ENCODE assay signal across 21 cellular contexts in the genomic region with DNA sequence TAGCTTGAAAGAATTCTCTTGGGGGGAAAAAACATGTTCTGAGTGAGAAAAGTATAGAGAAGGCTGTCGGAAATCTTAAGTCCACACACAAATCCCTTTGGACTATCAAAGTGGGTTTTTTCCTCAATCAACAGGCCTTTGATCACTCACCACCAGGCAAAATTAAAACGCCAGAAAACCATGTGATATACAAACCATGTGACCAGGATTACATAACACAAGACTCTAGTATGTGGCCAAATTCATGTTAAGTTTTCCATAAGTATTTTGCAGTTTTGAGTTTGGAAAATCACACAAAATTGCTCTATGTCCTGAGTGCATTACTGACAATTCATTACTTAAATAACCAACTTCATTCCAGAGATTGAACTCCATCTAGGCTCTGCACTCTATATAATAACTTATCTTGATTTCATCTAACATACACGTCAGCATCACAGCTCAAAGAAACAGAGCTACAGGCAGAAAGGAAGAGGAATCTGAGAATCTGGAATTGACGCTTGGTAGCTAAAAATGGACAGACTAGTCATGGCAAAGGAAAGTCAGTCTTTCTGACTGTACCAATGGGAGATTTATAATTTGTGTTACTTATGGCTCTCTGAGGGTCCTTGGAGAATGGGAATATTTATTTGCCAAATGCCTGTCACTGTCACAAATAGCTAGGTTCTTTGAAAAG.
"Had no signal": no experiment of that assay in that cellular context is flagged by ENCODE, and none has a peak within 500 bp of the region (broad histone marks: within the 10 kb centered on the region; RNA-seq: fewer than 3 reads in every experiment).

No MANE protein-coding gene starts in this region.

- ATAC-seq: right cardiac atrium had no signal

- H3K36me3 ChIP-seq: left ventricle myocardium inferior, lower lobe of right lung, pancreas, suprapubic skin, thyroid gland, uterus had no signal

- H3K27me3 ChIP-seq: foreskin keratinocyte, pancreas, suprapubic skin, thyroid gland, uterus had no signal

- H3K9me3 Mint-ChIP-seq: endodermal cell, type B pancreatic cell had no signal

- H3K4me1 Mint-ChIP-seq: endodermal cell, memory B cell, mesothelial cell of epicardium, nephron had no signal

- DNase-seq: effector CD4-positive, alpha-beta T cell; endodermal cell; kidney; left cardiac atrium; left ventricle myocardium inferior; lower lobe of right lung; occipital lobe; pancreas; right cardiac atrium; small intestine; stimulated activated CD4-positive, alpha-beta T cell treated with anti-CD3 and anti-CD28 coated beads, Interleukin-12 subunit alpha, Interleukin-12 subunit beta, amount 100 ng/mL, for 4 hours; stimulated activated naive CD8-positive, alpha-beta T cell treated with anti-CD3 and anti-CD28 coated beads, Interleukin-15, Interleukin-2, amounts not matched to agents 100 U/mL and 50 U/mL, for 24 hours; thyroid gland; uterus had no signal

- H3K27ac ChIP-seq: foreskin keratinocyte, left ventricle myocardium inferior, lower lobe of right lung, pancreas, suprapubic skin, thyroid gland, uterus had no signal

- H3K36me3 Mint-ChIP-seq: mesothelial cell of epicardium, type B pancreatic cell had no signal

- H3K9me3 ChIP-seq: pancreas, suprapubic skin, thyroid gland had no signal

- H3K27ac Mint-ChIP-seq: endodermal cell, memory B cell, mesothelial cell of epicardium, nephron, progenitor cell of endocrine pancreas, type B pancreatic cell had no signal

- H3K4me3 ChIP-seq: left ventricle myocardium inferior, lower lobe of right lung, pancreas, suprapubic skin, thyroid gland, uterus had no signal

- H3K4me1 ChIP-seq: foreskin keratinocyte, left ventricle myocardium inferior, pancreas, suprapubic skin, thyroid gland, uterus had no signal

- H3K4me3 Mint-ChIP-seq: endodermal cell, memory B cell, mesothelial cell of epicardium, nephron, type B pancreatic cell had no signal
